Comparison of ENCODE assay signal across 9 cellular contexts in genomic region chr1:32464716-32465540, GRCh38. TPM values are rescaled to one million over a fixed set of nuclear protein-coding genes. Genes with fewer than 3 reads are reported as not detected.
DNase-seq lines count a peak whose midpoint lies in the region; ATAC-seq and TF ChIP-seq lines count a peak whose summit lies in the region.
"Had no signal": no experiment of that assay in that cellular context is flagged by ENCODE, and none has a peak within 500 bp of the region (broad histone marks: within the 10 kb centered on the region; RNA-seq: fewer than 3 reads in every experiment).

Gene ZBTB8B, plus strand, starts transcription at chr1:32465072. Its CDS starts 5,553 bp downstream, at chr1:32470625.

- H3K4me3 ChIP-seq in HUES64 (ENCODE audit: low read length): peak within 1 kb of the TSS; percentile 76
- H3K4me3 ChIP-seq in breast epithelium: peak within 1 kb of the TSS; percentile 36 to 62 (median 56)
- peak within 1 kb of the TSS; percentile 72 for H3K4me3 ChIP-seq in iPS-11a (ENCODE audit: low read depth, low read length)

- H3K27me3 ChIP-seq in HUES64 (ENCODE audit: insufficient read depth, low read length) (peaks cover 6% of the 10 kb centered on the region; the same call in 1 of the 2 replicates), breast epithelium (peaks cover 0 to 5% of the 10 kb centered on the region in 2 donors)

- no peak for TF ChIP-seq POLR2A in breast epithelium (IDR thresholded peaks at IDR 0.05)

- H3K27ac ChIP-seq in HUES64 (ENCODE audit: low read depth, low read length) (no peak within 1 kb of the TSS), breast epithelium (no peak within 1 kb of the TSS)

- H3K9ac ChIP-seq in HUES64 (ENCODE audit: low read depth, low read length): peak within 1 kb of the TSS; percentile 61; the same call in 1 of the 2 replicates

- H3K36me3 ChIP-seq in HUES64 (ENCODE audit: insufficient read depth, low read length): no peaks in the 10 kb centered on the region
- no peaks in the 10 kb centered on the region for H3K36me3 ChIP-seq in breast epithelium

- H3K4me1 ChIP-seq in HUES64 (ENCODE audit: insufficient read depth, low read length) (peaks cover 3% of the 10 kb centered on the region; the same call in 1 of the 2 replicates), breast epithelium (peaks cover 0 to 4% of the 10 kb centered on the region in 2 donors)

- DNase-seq in AG08395 (ENCODE audit: low spot score) (peak; percentile 57), SK-N-DZ (ENCODE audit: low spot score) (peak; percentile 94), breast epithelium (ENCODE audit: low spot score in 2 of 2) (peak; percentile 62 to 75), retina (peak; percentile 98), H4 (ENCODE audit: low spot score) (no peak)

- no peak for TF ChIP-seq CTCF in breast epithelium (IDR thresholded peaks at IDR 0.05)

- 0 out of 2 replicates have a peak, but pooled peaks cover under 1% of the 10 kb centered on the region for H3K9me3 ChIP-seq in HUES64 (ENCODE audit: insufficient read depth, low read depth, low read length)
- no peaks in the 10 kb centered on the region for H3K9me3 ChIP-seq in breast epithelium

- ATAC-seq in GM19455 (IDR thresholded peaks at IDR 0.05; ENCODE audit: unreplicated experiment): no peak

- WGBS in HUES64: under 1% methylated on average over 64 of the region's 64 CpGs

- intact Hi-C loops in breast epithelium (cut with DNase I; ENCODE audit: low total_unique reads): no loop called here

RNA-seq across cellular contexts. Expression of gene ZBTB8B, which starts in this region (rescaled TPM):
- polyA plus RNA-seq in HUES64 (2013, experiment 1 of 2): 1.1 TPM
- 1.3 TPM for polyA plus RNA-seq in HUES64 (2013, experiment 2 of 2)
- 1.3 and 1.4 TPM in 2 replicates for polyA plus RNA-seq in SK-N-DZ (2014; cell fraction: cytosol; rRNA removed)
- 1.3 and 2.4 TPM in 2 replicates for polyA plus RNA-seq in SK-N-DZ (2014; cell fraction: nucleus; rRNA removed)
- total RNA-seq in breast epithelium: under 1 TPM; under 0.01 to 0.15 (median under 0.01) TPM
- 0.02 TPM in 1 of 2 replicates, not detected in the other for total RNA-seq in H4 (2014; rRNA removed; shearing (Covaris generic))
- total RNA-seq: mononuclear cell had no signal

Comparison
In these comparisons a context has a peak if more than half of its experiments do, and no peak if none do; other contexts are left out.
1. Peak in DNase-seq and H3K4me3 ChIP-seq in breast epithelium; RNA of the gene not detected or under 1 TPM.